8 cellular contexts compared by ENCODE assay signal in the genomic region with DNA sequence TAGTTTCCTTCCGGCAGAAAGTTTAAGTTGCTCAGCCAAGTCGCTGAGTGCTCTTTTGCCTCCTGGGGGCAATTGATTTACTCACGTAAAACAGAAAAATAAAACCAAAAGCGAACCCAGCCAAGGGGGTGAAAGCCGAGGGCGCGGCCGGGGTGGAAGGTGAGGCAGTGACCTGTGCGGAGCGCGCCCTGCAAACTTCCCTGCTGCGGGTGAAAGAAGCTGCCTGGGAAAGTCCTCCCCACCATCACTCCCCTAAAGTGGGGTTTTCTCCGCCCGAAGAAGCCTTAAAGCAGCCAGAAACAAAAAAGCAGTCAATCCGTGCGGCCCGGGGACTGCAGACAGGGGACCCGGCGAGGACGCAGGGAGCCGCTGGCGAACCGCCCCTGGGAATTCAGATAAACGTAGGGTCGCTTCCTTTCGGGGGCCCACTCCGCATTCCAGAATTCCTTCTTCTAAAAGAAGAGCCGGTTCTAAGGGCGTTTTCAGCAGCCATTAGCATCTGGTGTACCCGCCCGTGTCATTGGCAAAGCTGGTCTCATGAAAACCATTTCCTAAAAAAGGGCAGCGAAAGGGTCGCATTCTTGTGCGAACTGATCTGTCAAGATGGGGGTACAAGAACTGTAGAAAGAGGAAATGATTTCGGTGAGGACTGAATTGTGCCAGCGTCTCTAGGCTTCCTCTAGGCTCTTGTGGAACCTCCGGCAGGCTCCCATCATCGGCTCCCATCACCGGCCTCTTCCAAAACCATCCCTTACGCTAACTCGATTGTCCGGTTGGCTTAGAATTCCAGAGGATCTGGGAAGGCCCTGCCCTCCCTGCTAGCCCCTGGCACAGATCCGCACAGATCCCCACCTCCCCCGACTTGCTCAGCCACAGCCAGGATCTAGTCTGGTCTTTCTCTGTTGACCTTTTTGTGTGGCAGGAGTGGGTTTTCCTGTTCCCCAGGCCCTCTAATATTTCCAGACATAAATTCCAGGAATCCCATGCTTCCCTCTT. TPM values are rescaled to one million over a fixed set of nuclear protein-coding genes. Genes with fewer than 3 reads are reported as not detected.
DNase-seq lines count a peak whose midpoint lies in the region; ATAC-seq and TF ChIP-seq lines count a peak whose summit lies in the region.

No MANE protein-coding gene starts in this region.

- TF ChIP-seq EP300 in ovary (IDR thresholded peaks at IDR 0.05): no peak

- CTCF ChIA-PET in WTC11 (lab: Charles Lee): interaction anchor here (1.8 kb wide), 1 partner anchor 13 kb away, joined by 8 read pairs; no protein-coding TSS in a partner anchor

- H3K9me3 Mint-ChIP-seq in activated naive CD4-positive, alpha-beta T cell treated with anti-CD3 and anti-CD28 coated beads, Interleukin-2, amount 50 U/mL, for 72 hours: no peaks in the 10 kb centered on the region
- H3K9me3 Mint-ChIP-seq in WTC11: no peaks in the 10 kb centered on the region

- H3K9me3 ChIP-seq in ovary: no peaks in the 10 kb centered on the region

- DNase-seq in activated naive CD4-positive, alpha-beta T cell treated with Interleukin-2 at 50 U/mL for 16 hours: peak; percentile 9
- no peak for DNase-seq in activated naive CD4-positive, alpha-beta T cell treated with anti-CD3 and anti-CD28 coated beads, Interleukin-2, amount 50 U/mL, for 72 hours (ENCODE audit: low spot score in 2 of 2)
- peak; percentile 32 for DNase-seq in WTC11 (ENCODE audit: low spot score)
- peak; percentile 25 for DNase-seq in germinal center (ENCODE audit: low spot score)
- DNase-seq in ovary: peak; percentile 44 to 65 (median 48)
- DNase-seq in NCI-H1694 (lab: John Stamatoyannopoulos, UW): no peak
- no peak for DNase-seq in NCI-H2029 treated with DMSO at 0.1 percent for 48 hours (lab: John Stamatoyannopoulos, UW)

- TF ChIP-seq CTCF in WTC11 (IDR thresholded peaks at IDR 0.05) (no peak), ovary (IDR thresholded peaks at IDR 0.05) (no peak)

- peak overlapping the region; percentile 12 to 86 for H3K27ac ChIP-seq in ovary

- H3K27me3 Mint-ChIP-seq in WTC11 (ENCODE audit: low read depth): peaks cover 50% of the 10 kb centered on the region

- peak overlapping the region; percentile 85 for H3K4me3 Mint-ChIP-seq in WTC11

- H3K4me1 ChIP-seq in ovary (ENCODE audit: insufficient read depth): peaks cover 10% of the 10 kb centered on the region

- POLR2A ChIA-PET in WTC11 (lab: Charles Lee): no interaction called here

- H3K4me1 Mint-ChIP-seq in WTC11: peaks cover 49% of the 10 kb centered on the region

- H3K36me3 ChIP-seq in ovary: no peaks in the 10 kb centered on the region

- H3K27ac Mint-ChIP-seq in activated naive CD4-positive, alpha-beta T cell treated with anti-CD3 and anti-CD28 coated beads, Interleukin-2, amount 50 U/mL, for 72 hours: no peak overlapping the region
- H3K27ac Mint-ChIP-seq in WTC11: no peak overlapping the region

- intact Hi-C loops in ovary (cut with DNase I): loop anchor here in 2 of 4 donors (10.0 kb wide), 3 partner anchors 66 to 216 kb away; a partner anchor contains a TSS

- TF ChIP-seq POLR2A in ovary (IDR thresholded peaks at IDR 0.05): no peak

- H3K27me3 ChIP-seq in ovary: no peaks in the 10 kb centered on the region

- H3K36me3 Mint-ChIP-seq in activated naive CD4-positive, alpha-beta T cell treated with anti-CD3 and anti-CD28 coated beads, Interleukin-2, amount 50 U/mL, for 72 hours: peaks cover 0 to 5% of the 10 kb centered on the region in 2 donors
- no peaks in the 10 kb centered on the region for H3K36me3 Mint-ChIP-seq in WTC11

- 4 to 6% (median 5%) methylated on average over 44 of the region's 44 CpGs for WGBS in ovary, 3 donors

- peak overlapping the region; percentile 90 for H3K4me3 ChIP-seq in ovary

- no peak for ATAC-seq in activated naive CD4-positive, alpha-beta T cell treated with anti-CD3 and anti-CD28 coated beads, Interleukin-2, amount 50 U/mL, for 72 hours
- ATAC-seq in WTC11 (peak; percentile 43), HG02885 (IDR thresholded peaks at IDR 0.05; ENCODE audit: poor library complexity, unreplicated experiment) (no peak)

TF ChIP-seq in WTC11, 78 proteins besides CTCF, POLR2A, EP300 and RAD21:
- no peak for TF ChIP-seq JAZF1 (CRISPR knock-in tag; IDR thresholded peaks at IDR 0.05)
- TF ChIP-seq FOXP1 (CRISPR knock-in tag; IDR thresholded peaks at IDR 0.05; ENCODE audit: borderline replicate concordance): no peak
- TF ChIP-seq, protein P1, sequence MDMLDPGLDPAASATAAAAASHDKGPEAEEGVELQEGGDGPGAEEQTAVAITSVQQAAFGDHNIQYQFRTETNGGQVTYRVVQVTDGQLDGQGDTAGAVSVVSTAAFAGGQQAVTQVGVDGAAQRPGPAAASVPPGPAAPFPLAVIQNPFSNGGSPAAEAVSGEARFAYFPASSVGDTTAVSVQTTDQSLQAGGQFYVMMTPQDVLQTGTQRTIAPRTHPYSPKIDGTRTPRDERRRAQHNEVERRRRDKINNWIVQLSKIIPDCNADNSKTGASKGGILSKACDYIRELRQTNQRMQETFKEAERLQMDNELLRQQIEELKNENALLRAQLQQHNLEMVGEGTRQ (CRISPR knock-in tag; IDR thresholded peaks at IDR 0.05): no peak
- TF ChIP-seq ZBTB21 (CRISPR knock-in tag; IDR thresholded peaks at IDR 0.05; ENCODE audit: borderline replicate concordance): no peak
- TF ChIP-seq, protein P2, sequence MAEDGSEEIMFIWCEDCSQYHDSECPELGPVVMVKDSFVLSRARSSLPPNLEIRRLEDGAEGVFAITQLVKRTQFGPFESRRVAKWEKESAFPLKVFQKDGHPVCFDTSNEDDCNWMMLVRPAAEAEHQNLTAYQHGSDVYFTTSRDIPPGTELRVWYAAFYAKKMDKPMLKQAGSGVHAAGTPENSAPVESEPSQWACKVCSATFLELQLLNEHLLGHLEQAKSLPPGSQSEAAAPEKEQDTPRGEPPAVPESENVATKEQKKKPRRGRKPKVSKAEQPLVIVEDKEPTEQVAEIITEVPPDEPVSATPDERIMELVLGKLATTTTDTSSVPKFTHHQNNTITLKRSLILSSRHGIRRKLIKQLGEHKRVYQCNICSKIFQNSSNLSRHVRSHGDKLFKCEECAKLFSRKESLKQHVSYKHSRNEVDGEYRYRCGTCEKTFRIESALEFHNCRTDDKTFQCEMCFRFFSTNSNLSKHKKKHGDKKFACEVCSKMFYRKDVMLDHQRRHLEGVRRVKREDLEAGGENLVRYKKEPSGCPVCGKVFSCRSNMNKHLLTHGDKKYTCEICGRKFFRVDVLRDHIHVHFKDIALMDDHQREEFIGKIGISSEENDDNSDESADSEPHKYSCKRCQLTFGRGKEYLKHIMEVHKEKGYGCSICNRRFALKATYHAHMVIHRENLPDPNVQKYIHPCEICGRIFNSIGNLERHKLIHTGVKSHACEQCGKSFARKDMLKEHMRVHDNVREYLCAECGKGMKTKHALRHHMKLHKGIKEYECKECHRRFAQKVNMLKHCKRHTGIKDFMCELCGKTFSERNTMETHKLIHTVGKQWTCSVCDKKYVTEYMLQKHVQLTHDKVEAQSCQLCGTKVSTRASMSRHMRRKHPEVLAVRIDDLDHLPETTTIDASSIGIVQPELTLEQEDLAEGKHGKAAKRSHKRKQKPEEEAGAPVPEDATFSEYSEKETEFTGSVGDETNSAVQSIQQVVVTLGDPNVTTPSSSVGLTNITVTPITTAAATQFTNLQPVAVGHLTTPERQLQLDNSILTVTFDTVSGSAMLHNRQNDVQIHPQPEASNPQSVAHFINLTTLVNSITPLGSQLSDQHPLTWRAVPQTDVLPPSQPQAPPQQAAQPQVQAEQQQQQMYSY (CRISPR knock-in tag; IDR thresholded peaks at IDR 0.05): no peak
- TF ChIP-seq, protein P3, sequence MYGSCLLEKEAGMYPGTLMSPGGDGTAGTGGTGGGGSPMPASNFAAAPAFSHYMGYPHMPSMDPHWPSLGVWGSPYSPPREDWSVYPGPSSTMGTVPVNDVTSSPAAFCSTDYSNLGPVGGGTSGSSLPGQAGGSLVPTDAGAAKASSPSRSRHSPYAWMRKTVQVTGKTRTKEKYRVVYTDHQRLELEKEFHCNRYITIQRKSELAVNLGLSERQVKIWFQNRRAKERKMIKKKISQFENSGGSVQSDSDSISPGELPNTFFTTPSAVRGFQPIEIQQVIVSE (CRISPR knock-in tag; IDR thresholded peaks at IDR 0.05; ENCODE audit: borderline replicate concordance): no peak
- TF ChIP-seq TEAD1 (CRISPR knock-in tag; IDR thresholded peaks at IDR 0.05): no peak
- TF ChIP-seq MYBL2 (CRISPR knock-in tag; IDR thresholded peaks at IDR 0.05): no peak
- TF ChIP-seq GTF2I (CRISPR knock-in tag; conservative IDR thresholded peaks at IDR 0.05): no peak
- no peak for TF ChIP-seq ELF4 (CRISPR knock-in tag; IDR thresholded peaks at IDR 0.05; ENCODE audit: low read depth)
- no peak for TF ChIP-seq NR2C2 (CRISPR knock-in tag; IDR thresholded peaks at IDR 0.05)
- TF ChIP-seq ATF1 (CRISPR knock-in tag; IDR thresholded peaks at IDR 0.05): no peak
- TF ChIP-seq CBFB (CRISPR knock-in tag; IDR thresholded peaks at IDR 0.05; ENCODE audit: low read depth): no peak
- TF ChIP-seq GRHL2 (CRISPR knock-in tag; IDR thresholded peaks at IDR 0.05; ENCODE audit: insufficient replicate concordance, severe bottlenecking): no peak
- TF ChIP-seq RELA (CRISPR knock-in tag; IDR thresholded peaks at IDR 0.05; ENCODE audit: borderline replicate concordance): no peak

RNA-seq across cellular contexts. Expression of a gene that starts 1.1 kb away (rescaled TPM):
- total RNA-seq in activated naive CD4-positive, alpha-beta T cell treated with anti-CD3 and anti-CD28 coated beads, Interleukin-2, amount 50 U/mL, for 72 hours: under 1 TPM; 0.36 to 0.99 TPM
- total RNA-seq in WTC11 (2021) (30.8 to 34.9 TPM (median 32.9 TPM) in 3 replicates), ovary (100 to 1,000 TPM in 3 of 7 donors, 10 to 100 TPM in 4; 37.9 to 188 (median 62.8) TPM)
- 100 to 1,000 TPM in 1 of 2 donors, 10 to 100 TPM in 1; 44.3 to 163 TPM for polyA plus RNA-seq in ovary

Comparison
In these comparisons a context has a peak if more than half of its experiments do, and no peak if none do; other contexts are left out.
1. DNase-seq: peak in activated naive CD4-positive, alpha-beta T cell treated with Interleukin-2 at 50 U/mL for 16 hours (single experiment), WTC11 (single experiment), germinal center (single experiment) and ovary (5 of 5); none in activated naive CD4-positive, alpha-beta T cell treated with anti-CD3 and anti-CD28 coated beads, Interleukin-2, amount 50 U/mL, for 72 hours (0 of 2), NCI-H1694 (single experiment) and NCI-H2029 treated with DMSO at 0.1 percent for 48 hours (single experiment).
2. RNA of a gene that starts 1.1 kb away (total RNA-seq): 37.9 to 188 TPM in ovary and 30.8 to 34.9 TPM in WTC11; 0.36 to 0.99 TPM in activated naive CD4-positive, alpha-beta T cell treated with anti-CD3 and anti-CD28 coated beads, Interleukin-2, amount 50 U/mL, for 72 hours; every median in the first group is over 10 times any median in the second.